Comparison of ENCODE assay signal across 1 cellular context in the genomic region with DNA sequence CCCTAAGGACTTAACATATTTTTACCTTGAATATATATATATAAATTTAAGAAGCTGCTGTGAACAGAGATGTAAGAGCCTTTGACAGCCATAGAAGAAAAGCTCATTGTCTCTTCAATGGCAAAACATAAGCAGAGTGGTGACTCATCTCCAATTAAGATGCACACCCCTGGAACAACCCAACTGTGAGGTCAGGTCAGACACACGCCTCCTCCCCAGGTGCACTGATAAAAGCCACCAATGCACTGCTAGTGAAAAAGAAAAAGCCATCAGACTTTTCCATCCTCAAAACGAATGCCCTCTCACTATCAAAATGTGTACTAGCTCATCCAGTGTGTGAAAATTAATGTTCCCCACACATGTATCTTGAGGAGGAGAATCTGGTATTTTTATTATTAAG.
TF ChIP-seq lines count a peak whose summit lies in the region.

No MANE protein-coding gene starts in this region.

TF ChIP-seq in K562, 482 proteins besides CTCF, POLR2A, EP300 and RAD21:
- TF ChIP-seq, protein P1, sequence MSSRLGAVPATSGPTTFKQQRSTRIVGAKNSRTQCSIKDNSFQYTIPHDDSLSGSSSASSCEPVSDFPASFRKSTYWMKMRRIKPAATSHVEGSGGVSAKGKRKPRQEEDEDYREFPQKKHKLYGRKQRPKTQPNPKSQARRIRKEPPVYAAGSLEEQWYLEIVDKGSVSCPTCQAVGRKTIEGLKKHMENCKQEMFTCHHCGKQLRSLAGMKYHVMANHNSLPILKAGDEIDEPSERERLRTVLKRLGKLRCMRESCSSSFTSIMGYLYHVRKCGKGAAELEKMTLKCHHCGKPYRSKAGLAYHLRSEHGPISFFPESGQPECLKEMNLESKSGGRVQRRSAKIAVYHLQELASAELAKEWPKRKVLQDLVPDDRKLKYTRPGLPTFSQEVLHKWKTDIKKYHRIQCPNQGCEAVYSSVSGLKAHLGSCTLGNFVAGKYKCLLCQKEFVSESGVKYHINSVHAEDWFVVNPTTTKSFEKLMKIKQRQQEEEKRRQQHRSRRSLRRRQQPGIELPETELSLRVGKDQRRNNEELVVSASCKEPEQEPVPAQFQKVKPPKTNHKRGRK (tag; IDR thresholded peaks at IDR 0.05), result no peak
- TF ChIP-seq, protein P2, sequence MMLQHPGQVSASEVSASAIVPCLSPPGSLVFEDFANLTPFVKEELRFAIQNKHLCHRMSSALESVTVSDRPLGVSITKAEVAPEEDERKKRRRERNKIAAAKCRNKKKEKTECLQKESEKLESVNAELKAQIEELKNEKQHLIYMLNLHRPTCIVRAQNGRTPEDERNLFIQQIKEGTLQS (IDR thresholded peaks at IDR 0.05), result peak; percentile 62
- TF ChIP-seq, protein P2 (CRISPR knock-in tag; conservative IDR thresholded peaks at IDR 0.05), result no peak
- TF ChIP-seq JUND (IDR thresholded peaks at IDR 0.05; ENCODE audit: borderline replicate concordance, low read depth, low read length) (peak; percentile 78), JUND (tag; IDR thresholded peaks at IDR 0.05; ENCODE audit: borderline replicate concordance, low read depth, low read length) (peak; percentile 68; the same call in 2 of the 3 replicates), FOSL1 (tag; conservative IDR thresholded peaks at IDR 0.05) (0 out of 2 replicates have a peak, but pooled peaks have one; percentile 13)
